Comparison of ENCODE assay signal across 13 cellular contexts in the genomic region with DNA sequence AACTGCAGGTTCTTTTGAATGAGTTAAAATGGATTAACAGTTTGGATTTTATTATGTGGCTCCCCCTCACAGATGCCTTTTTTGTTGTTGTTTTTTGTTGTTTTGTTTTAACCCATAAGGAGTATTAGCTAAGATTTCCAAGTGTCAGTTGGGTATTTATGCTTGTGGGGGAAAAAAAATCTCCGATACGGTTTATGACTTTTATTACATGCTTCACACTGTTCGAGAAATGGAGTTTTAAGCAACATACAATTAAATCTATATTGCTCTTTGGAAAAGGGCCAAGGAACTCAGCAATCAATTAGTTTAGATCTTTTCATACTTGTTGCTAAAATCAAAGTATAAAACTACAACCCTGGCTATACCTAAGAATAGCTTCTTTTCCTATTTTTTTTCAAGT. TPM values are rescaled to one million over a fixed set of nuclear protein-coding genes. Genes with fewer than 3 reads are reported as not detected.
DNase-seq lines count a peak whose midpoint lies in the region; ATAC-seq, FAIRE-seq and TF ChIP-seq lines count a peak whose summit lies in the region.
"Had no signal": no experiment of that assay in that cellular context is flagged by ENCODE, and none has a peak within 500 bp of the region (broad histone marks: within the 10 kb centered on the region; RNA-seq: fewer than 3 reads in every experiment).

No MANE protein-coding gene starts in this region.

- ATAC-seq in HG02981 (IDR thresholded peaks at IDR 0.05; ENCODE audit: unreplicated experiment) (no peak), HG02852 (IDR thresholded peaks at IDR 0.05; ENCODE audit: unreplicated experiment) (no peak)

- peaks cover 70% of the 10 kb centered on the region for H3K4me1 ChIP-seq in HUES64 (ENCODE audit: insufficient read depth, low read length)
- H3K4me1 ChIP-seq in kidney (ENCODE audit: control insufficient read depth in 1 of 2, insufficient read depth in 1 of 2, low read depth in 1 of 2, low read length in 2 of 2) = peaks cover 24 to 39% of the 10 kb centered on the region in 2 donors
- H3K4me1 ChIP-seq in spleen = peaks cover 4 to 83% (median 32%) of the 10 kb centered on the region in 6 donors

- H3K27ac ChIP-seq in HUES64 (ENCODE audit: low read depth, low read length) (no peak overlapping the region), kidney (ENCODE audit: low read depth in 2 of 2, low read length in 2 of 2) (peak overlapping the region; percentile 87 to 91), spleen (peak overlapping the region; percentile 64 to 93 (median 90))

- DNase-seq in kidney (no peak), spleen (no peak), NCI-H345 treated with DMSO at 0.1 percent for 48 hours (lab: John Stamatoyannopoulos, UW; ENCODE audit: unreplicated experiment) (no peak)
- no peak for DNase-seq in activated CD8-positive, alpha-beta memory T cell treated with anti-CD3 and anti-CD28 coated beads for 24 hours
- DNase-seq: activated CD8-positive, alpha-beta memory T cell treated with anti-CD3 and anti-CD28 coated beads, Interleukin-2, amount 50 U/mL, for 48 hours; NCI-H1436; stimulated activated naive CD4-positive, alpha-beta T cell had no signal

- H3K4me3 ChIP-seq in HUES64 (ENCODE audit: low read length) = peak overlapping the region; percentile 46
- peak overlapping the region; percentile 58 to 65 for H3K4me3 ChIP-seq in kidney (ENCODE audit: low read length in 2 of 2)
- peak overlapping the region in 7 of 8 donors; percentile 25 to 80 (median 39) for H3K4me3 ChIP-seq in spleen
- H3K4me3 ChIP-seq: mucosa of descending colon had no signal

- intact Hi-C loops in kidney (cut with DNase I) (no loop called here), spleen (cut with DNase I; ENCODE audit: low total_unique reads) (no loop called here)

- H3K27me3 ChIP-seq in HUES64 (ENCODE audit: insufficient read depth, low read length) (peaks cover 100% of the 10 kb centered on the region), spleen (replicated peaks in 1 of 7) (peaks cover 0 to 99% (median 56%) of the 10 kb centered on the region in 7 donors)

- H3K9ac ChIP-seq in HUES64 (ENCODE audit: low read depth, low read length) (no peak overlapping the region), kidney (ENCODE audit: low read length in 2 of 2) (peak overlapping the region; percentile 66 to 93)

- no peak for FAIRE-seq in kidney (lab: Jason Lieb, UNC)
- FAIRE-seq: bronchial epithelial cell had no signal

- H3K9me3 Mint-ChIP-seq in brain = no peaks in the 10 kb centered on the region

- TF ChIP-seq CTCF in brain (conservative IDR thresholded peaks at IDR 0.05) (no peak), kidney (IDR thresholded peaks at IDR 0.05; ENCODE audit: borderline replicate concordance, extremely low read depth, insufficient read depth) (no peak), spleen (IDR thresholded peaks at IDR 0.05 in 8 of 11, conservative IDR thresholded peaks at IDR 0.05 in 3 of 11) (no peak)

- H3K27ac Mint-ChIP-seq in brain = peak overlapping the region; percentile 61 to 99 (median 96)

- H3K4me3 Mint-ChIP-seq in brain = peak overlapping the region; percentile 77 to 97 (median 91)

- WGBS in HUES64 = no CpG with 5 or more reads among the region's 3 CpGs
- WGBS in spleen, 5 donors = 9 to 20% (median 12%) methylated on average over 3 of the region's 3 CpGs

- H3K4me1 Mint-ChIP-seq in brain = peaks cover 98% of the 10 kb centered on the region

- H3K27me3 Mint-ChIP-seq in brain = peaks cover 63% of the 10 kb centered on the region

- no peak for TF ChIP-seq POLR2A in spleen (IDR thresholded peaks at IDR 0.05)

- H3K36me3 ChIP-seq in HUES64 (ENCODE audit: insufficient read depth, low read length) = no peaks in the 10 kb centered on the region
- H3K36me3 ChIP-seq in kidney (ENCODE audit: control insufficient read depth in 1 of 2, insufficient read depth in 2 of 2, low read length in 2 of 2) = peaks cover 0 to 6% of the 10 kb centered on the region in 2 donors
- H3K36me3 ChIP-seq in spleen = peaks cover 0 to 2% (median 0%) of the 10 kb centered on the region in 6 donors

- peaks cover 23% of the 10 kb centered on the region for H3K36me3 Mint-ChIP-seq in brain

- H3K9me3 ChIP-seq in HUES64 (ENCODE audit: insufficient read depth, low read depth, low read length) (no peaks in the 10 kb centered on the region), kidney (ENCODE audit: control insufficient read depth in 1 of 2, low read length in 2 of 2) (no peaks in the 10 kb centered on the region), spleen (no peaks in the 10 kb centered on the region)
- H3K9me3 ChIP-seq: mucosa of descending colon had no signal

RNA-seq across cellular contexts. Expression of a gene that starts 15.9 kb away (rescaled TPM):
- polyA plus RNA-seq in HUES64 (2013, experiment 1 of 2) = 5.0 TPM
- 8.1 TPM for polyA plus RNA-seq in HUES64 (2013, experiment 2 of 2)
- polyA plus RNA-seq in brain (ENCODE audit: insufficient read depth, low read depth, low replicate concordance) (60.4 TPM), kidney (ENCODE audit: insufficient read depth, low read depth, low replicate concordance) (42.5 TPM), spleen (10 to 100 TPM; 18.6 to 39.4 (median 23.7) TPM)
- total RNA-seq in kidney (191 TPM), spleen (100 to 1,000 TPM in 6 of 7 donors, 10 to 100 TPM in 1; 87.1 to 256 (median 121) TPM)
